In genomic region chr12:51429705-51430104, GRCh38 we compare ENCODE assay signal across 22 cellular contexts. TPM values are rescaled to one million over a fixed set of nuclear protein-coding genes. Genes with fewer than 3 reads are reported as not detected.
DNase-seq lines count a peak whose midpoint lies in the region; ATAC-seq, FAIRE-seq and TF ChIP-seq lines count a peak whose summit lies in the region.
"Had no signal": no experiment of that assay in that cellular context is flagged by ENCODE, and none has a peak within 500 bp of the region (broad histone marks: within the 10 kb centered on the region; RNA-seq: fewer than 3 reads in every experiment).

No MANE protein-coding gene starts in this region.

- peak overlapping the region; percentile 59 for H3K9ac ChIP-seq in PC-3 (ENCODE audit: low read length)
- H3K9ac ChIP-seq in kidney (ENCODE audit: low read length in 2 of 2) = no peak overlapping the region

- H3K4me3 Mint-ChIP-seq in naive B cell = peak overlapping the region in 6 of 8 donors; percentile 18 to 59 (median 46)
- H3K4me3 Mint-ChIP-seq: CD8-positive, alpha-beta memory T cell; IgD-negative memory B cell had no signal

- FAIRE-seq in kidney (lab: Jason Lieb, UNC) = no peak
- FAIRE-seq: GM12892, H1, HTR-8/SVneo had no signal

- H3K9me3 ChIP-seq in AG04450 (ENCODE audit: control insufficient read depth, insufficient read depth, low read length) (no peaks in the 10 kb centered on the region; the same call in 1 of the 2 replicates), PC-3 (ENCODE audit: low read length) (no peaks in the 10 kb centered on the region), kidney (ENCODE audit: control insufficient read depth in 1 of 2, low read length in 2 of 2) (no peaks in the 10 kb centered on the region)
- H3K9me3 ChIP-seq: SJSA1 had no signal

- peaks cover 35% of the 10 kb centered on the region for H3K4me1 ChIP-seq in PC-3 (ENCODE audit: insufficient read depth, low read length)
- H3K4me1 ChIP-seq in kidney (ENCODE audit: control insufficient read depth in 1 of 2, insufficient read depth in 1 of 2, low read depth in 1 of 2, low read length in 2 of 2) = no peaks in the 10 kb centered on the region

- H3K9me2 ChIP-seq in PC-3 (replicated peaks; ENCODE audit: low read length) = no peaks in the 10 kb centered on the region

- H3K27ac ChIP-seq in AG04450 (ENCODE audit: low read depth, low read length) = peak overlapping the region; percentile 2
- peak overlapping the region; percentile 84 for H3K27ac ChIP-seq in PC-3 (ENCODE audit: low read length)
- H3K27ac ChIP-seq in kidney (ENCODE audit: low read depth in 2 of 2, low read length in 2 of 2) = no peak overlapping the region
- H3K27ac ChIP-seq: C4-2B, SJSA1 had no signal

- H3K4me2 ChIP-seq in PC-3 (ENCODE audit: low read length) = peak overlapping the region; percentile 53

- BruUV-seq in PC-3 (replicated peaks; lab: Mats Ljungman, UMichigan) = no TSS peak

- H3K36me3 Mint-ChIP-seq in naive B cell = peaks cover 0 to 4% of the 10 kb centered on the region in 2 donors
- H3K36me3 Mint-ChIP-seq: CD8-positive, alpha-beta memory T cell; IgD-negative memory B cell had no signal

- H3K27ac Mint-ChIP-seq in naive B cell = peak overlapping the region in 5 of 6 donors; percentile 8 to 91 (median 62)
- H3K27ac Mint-ChIP-seq: IgD-negative memory B cell had no signal

- H3K36me3 ChIP-seq in PC-3 (ENCODE audit: low read depth, low read length) = no peaks in the 10 kb centered on the region
- H3K36me3 ChIP-seq in kidney (ENCODE audit: control insufficient read depth in 1 of 2, insufficient read depth in 2 of 2, low read length in 2 of 2) = no peaks in the 10 kb centered on the region

- no peaks in the 10 kb centered on the region for H3K9me3 Mint-ChIP-seq in naive B cell
- H3K9me3 Mint-ChIP-seq: CD8-positive, alpha-beta memory T cell; IgD-negative memory B cell had no signal

- H3K27me3 Mint-ChIP-seq in naive B cell = no peaks in the 10 kb centered on the region
- H3K27me3 Mint-ChIP-seq: IgD-negative memory B cell had no signal

- no peak overlapping the region; the same call in 1 of the 2 replicates for H2AFZ ChIP-seq in PC-3 (ENCODE audit: low read length)

- no peaks in the 10 kb centered on the region for H3F3A ChIP-seq in PC-3 (ENCODE audit: low read length, unreplicated experiment)

- no peaks in the 10 kb centered on the region for H4K20me1 ChIP-seq in PC-3 (ENCODE audit: low read length)

- ATAC-seq in PC-3 (no peak), naive B cell (ENCODE audit: low read depth in 2 of 2) (peak; percentile 66 to 72)
- ATAC-seq: HCT116, Right ventricle myocardium inferior had no signal

- no peak for DNase-seq in AG04450 (ENCODE audit: low read depth, low spot score)
- peak; percentile 38 for DNase-seq in GM12865 (ENCODE audit: low read depth)
- no peak for DNase-seq in PC-3
- peak; percentile 39 for DNase-seq in naive B cell
- no peak for DNase-seq in NCI-H446 (lab: John Stamatoyannopoulos, UW)
- no peak for DNase-seq in NCI-H1436 (lab: John Stamatoyannopoulos, UW)
- DNase-seq in 8988T = no peak
- no peak for DNase-seq in kidney
- DNase-seq: ACHN; AML-193; CD8-positive, alpha-beta memory T cell; EL; NCI-H1694 treated with DMSO at 0.1 percent for 48 hours; NCI-H510A had no signal

- intact Hi-C loops in PC-3 (cut with micrococcal nuclease) (no loop called here), kidney (cut with DNase I) (loop anchor here (10.0 kb wide), 1 partner anchor 105 kb away; no protein-coding TSS in a partner anchor)

- TF ChIP-seq CTCF in AG04450 (IDR thresholded peaks at IDR 0.05; ENCODE audit: low read depth, low read length) (no peak), GM12865 (IDR thresholded peaks at IDR 0.05; ENCODE audit: insufficient read depth, low read depth, low read length, missing control alignments) (no peak), PC-3 (conservative IDR thresholded peaks at IDR 0.05; ENCODE audit: low read depth, low read length) (no peak), kidney (IDR thresholded peaks at IDR 0.05; ENCODE audit: borderline replicate concordance, extremely low read depth, insufficient read depth) (no peak)

- CTCF ChIA-PET in AG04450 (lab: Charles Lee) (interaction anchor here (0.6 to 1.6 kb wide), 4 partner anchors 9 to 464 kb away, joined by 3 to 5 read pairs (median 4); no protein-coding TSS in a partner anchor), PC-3 (lab: Charles Lee) (no interaction called here)

- H3K4me3 ChIP-seq in AG04450 (ENCODE audit: low read depth, low read length) (no peak overlapping the region), GM12865 (ENCODE audit: low read depth, low read length) (no peak overlapping the region), PC-3 (ENCODE audit: low read length) (no peak overlapping the region), kidney (ENCODE audit: low read length in 2 of 2) (no peak overlapping the region)
- H3K4me3 ChIP-seq: SJSA1 had no signal

- POLR2A ChIA-PET in AG04450 (lab: Yijun Ruan, JAX) (interaction anchor here (1.4 kb wide), 1 partner anchor 384 kb away, joined by 3 read pairs; no protein-coding TSS in a partner anchor), PC-3 (lab: Charles Lee; ENCODE audit: unreplicated experiment) (interaction anchor here (0.6 kb wide), 1 partner anchor 74 kb away, joined by 4 read pairs; no protein-coding TSS in a partner anchor)

- H3K4me1 Mint-ChIP-seq in naive B cell = peaks cover 40 to 50% (median 45%) of the 10 kb centered on the region in 3 donors

- H3K79me2 ChIP-seq in PC-3 (ENCODE audit: low read length) = no peaks in the 10 kb centered on the region

- H3K27me3 ChIP-seq in AG04450 (ENCODE audit: control insufficient read depth, insufficient read depth, low read length) = no peaks in the 10 kb centered on the region
- no peaks in the 10 kb centered on the region for H3K27me3 ChIP-seq in PC-3 (ENCODE audit: low read length)
- H3K27me3 ChIP-seq: SJSA1 had no signal

RNA-seq across cellular contexts. Expression of gene SLC4A8, which starts 5.1 kb away (rescaled TPM):
- polyA plus RNA-seq in AG04450 (2011; rRNA removed) (6.6 and 6.9 TPM in 2 replicates), naive B cell (ENCODE audit: low read depth in 6 of 6) (1 to 10 TPM in 4 of 6 donors, under 1 TPM in 2; 0.34 to 6.2 (median 1.6) TPM), kidney (ENCODE audit: insufficient read depth, low read depth, low replicate concordance) (3.4 TPM)
- polyA minus RNA-seq in AG04450 (2011; rRNA and poly(A)+ RNA removed) = 7.7 and 7.8 TPM in 2 replicates
- total RNA-seq in PC-3 (2014; rRNA removed) (3.3 and 4.2 TPM in 2 replicates), kidney (2.4 TPM)

RNA-seq across cellular contexts. Expression of gene GALNT6, which starts 38.5 kb away (rescaled TPM):
- 31.1 and 32.1 TPM in 2 replicates for polyA plus RNA-seq in AG04450 (2011; rRNA removed)
- polyA minus RNA-seq in AG04450 (2011; rRNA and poly(A)+ RNA removed) = 26.9 and 36.2 TPM in 2 replicates
- total RNA-seq in PC-3 (2014; rRNA removed) = 93.4 and 101 TPM in 2 replicates
- 10 to 100 TPM in 5 of 6 donors, 1 to 10 TPM in 1; 3.3 to 25.6 (median 13.2) TPM for polyA plus RNA-seq in naive B cell (ENCODE audit: low read depth in 6 of 6)
- total RNA-seq in kidney = 16.8 TPM
- polyA plus RNA-seq in kidney (ENCODE audit: insufficient read depth, low read depth, low replicate concordance) = 2.1 TPM

Comparison
In these comparisons a context has a peak if more than half of its experiments do, and no peak if none do; other contexts are left out.
1. DNase-seq: peak in GM12865 (single experiment) and naive B cell (single experiment); none in AG04450 (single experiment), PC-3 (single experiment), NCI-H446 (0 of 2), NCI-H1436 (single experiment), 8988T (single experiment) and kidney (single experiment).
2. H3K27ac ChIP-seq: peak in AG04450 (single experiment) and PC-3 (single experiment); none in kidney (0 of 2).